ENCODE assay signal across 28 cellular contexts in the genomic region with DNA sequence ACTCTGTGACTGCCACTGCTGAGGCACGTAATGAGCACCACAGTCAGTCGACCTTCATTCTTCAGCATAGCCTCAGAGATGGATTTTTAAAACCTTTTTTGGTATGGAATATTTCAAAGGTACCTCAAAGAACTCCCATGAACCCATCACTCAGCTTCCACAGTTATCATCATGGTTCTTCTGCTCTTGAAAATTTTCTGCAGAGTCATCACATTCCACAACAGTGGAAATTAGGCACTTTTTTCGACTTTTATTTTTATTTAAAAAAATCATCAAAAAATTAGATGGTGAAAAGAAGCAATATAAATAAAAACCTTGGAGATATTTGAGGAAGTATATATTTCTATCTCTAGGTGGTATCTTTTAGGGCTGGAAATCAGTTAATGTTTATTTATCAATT.
"Had no signal": no experiment of that assay in that cellular context is flagged by ENCODE, and none has a peak within 500 bp of the region (broad histone marks: within the 10 kb centered on the region; RNA-seq: fewer than 3 reads in every experiment).

No MANE protein-coding gene starts in this region.

- ATAC-seq: natural killer cell; psoas muscle; right cardiac atrium; sciatic nerve; stimulated activated memory B cell treated with anti-CD40 and anti-IgM and Interleukin-4, amounts not matched to agents 10 μg/mL and 1 μg/mL and 100 μg/mL, for 72 hours; stimulated activated naive CD8-positive, alpha-beta T cell treated with anti-CD3 and anti-CD28 coated beads, Interleukin-15, amount 100 ng/mL, for 72 hours; stimulated activated naive CD8-positive, alpha-beta T cell treated with anti-CD3 and anti-CD28 coated beads, Interleukin-15, Interleukin-2, amounts not matched to agents 100 U/mL and 50 U/mL, for 24 hours had no signal

- H3K4me1 ChIP-seq: neural progenitor cell, parathyroid adenoma, psoas muscle, thyroid gland, tibial nerve had no signal

- H3K79me2 ChIP-seq: parathyroid adenoma had no signal

- H3K4me2 ChIP-seq: neural progenitor cell, smooth muscle cell had no signal

- H3K27me3 ChIP-seq: neural progenitor cell, ovary, spleen, thyroid gland, tibial nerve, upper lobe of left lung, vagina had no signal

- DNase-seq: natural killer cell; occipital lobe; ovary; posterior cingulate gyrus; psoas muscle; right cardiac atrium; spleen; stimulated activated CD4-positive, alpha-beta T cell treated with anti-CD3 and anti-CD28 coated beads, Interleukin-12 subunit alpha, Interleukin-12 subunit beta, amount 100 ng/mL, for 4 hours; stimulated activated CD4-positive, alpha-beta T cell treated with anti-CD3 and anti-CD28 coated beads, Interleukin-1b, Interleukin-23, amount 100 ng/mL, for 48 hours; stimulated activated CD4-positive, alpha-beta T cell treated with anti-CD3 and anti-CD28 coated beads, Interleukin-4, amount 100 ng/mL, for 1 hour; stimulated activated CD4-positive, alpha-beta T cell treated with anti-CD3 and anti-CD28 coated beads, Interleukin-4, amount 100 ng/mL, for 4 hours; stimulated activated CD8-positive, alpha-beta memory T cell treated with anti-CD3 and anti-CD28 coated beads, Interleukin-4, amount 100 ng/mL, for 48 hours; stimulated activated naive CD4-positive, alpha-beta T cell; stimulated activated naive CD8-positive, alpha-beta T cell treated with anti-CD3 and anti-CD28 coated beads, Interleukin-15, amount 100 ng/mL, for 72 hours; stimulated activated naive CD8-positive, alpha-beta T cell treated with anti-CD3 and anti-CD28 coated beads, Interleukin-15, Interleukin-2, amounts not matched to agents 100 U/mL and 50 U/mL, for 24 hours; thyroid gland; trophoblast cell; upper lobe of left lung had no signal

- H3K4me3 ChIP-seq: neural progenitor cell, ovary, psoas muscle, skin epidermis, smooth muscle cell, spleen, thoracic aorta, thyroid gland, tibial nerve, upper lobe of left lung, vagina had no signal

- FAIRE-seq: urothelium cell line had no signal

- H3K36me3 ChIP-seq: neural progenitor cell, ovary, thoracic aorta, thyroid gland, upper lobe of left lung, vagina had no signal

- H2AFZ ChIP-seq: neural progenitor cell, parathyroid adenoma had no signal

- H3K9me3 ChIP-seq: ovary, psoas muscle, thoracic aorta, thyroid gland, tibial nerve, upper lobe of left lung, vagina had no signal

- H3K27ac ChIP-seq: neural progenitor cell, ovary, parathyroid adenoma, psoas muscle, spleen, thoracic aorta, thyroid gland, tibial nerve, upper lobe of left lung, vagina had no signal

- H3K9ac ChIP-seq: neural progenitor cell, parathyroid adenoma had no signal
